1 cellular context compared by ENCODE assay signal in genomic region chr11:121891134-121891533, GRCh38.
TF ChIP-seq lines count a peak whose summit lies in the region.

No MANE protein-coding gene starts in this region.

TF ChIP-seq in IMR-90, 13 proteins besides CTCF, POLR2A, EP300 and RAD21:
- TF ChIP-seq USF2 (IDR thresholded peaks at IDR 0.05; ENCODE audit: low read depth, low read length) (no peak), BHLHE40 (IDR thresholded peaks at IDR 0.05; ENCODE audit: low read depth, low read length) (no peak), MXI1 (IDR thresholded peaks at IDR 0.05; ENCODE audit: borderline replicate concordance, low read depth, low read length) (no peak), ELK1 (IDR thresholded peaks at IDR 0.05; ENCODE audit: borderline replicate concordance, low read depth, low read length) (no peak), SMC3 (IDR thresholded peaks at IDR 0.05; ENCODE audit: low read depth, low read length) (no peak), CHD1 (IDR thresholded peaks at IDR 0.05; ENCODE audit: low read depth, low read length) (no peak), MAZ (IDR thresholded peaks at IDR 0.05; ENCODE audit: borderline replicate concordance, low read depth, low read length) (no peak), NFE2L2 (IDR thresholded peaks at IDR 0.05; ENCODE audit: low read depth, low read length) (no peak), MAFK (IDR thresholded peaks at IDR 0.05; ENCODE audit: low read depth, low read length) (no peak), RCOR1 (IDR thresholded peaks at IDR 0.05; ENCODE audit: insufficient replicate concordance, low read length) (no peak), FOS (IDR thresholded peaks at IDR 0.05; ENCODE audit: low read depth, low read length) (no peak), RFX5 (IDR thresholded peaks at IDR 0.05; ENCODE audit: low read depth, low read length) (no peak), CEBPB (IDR thresholded peaks at IDR 0.05; ENCODE audit: low read depth, low read length) (no peak)
